ENCODE assay signal across 13 cellular contexts in the genomic region with DNA sequence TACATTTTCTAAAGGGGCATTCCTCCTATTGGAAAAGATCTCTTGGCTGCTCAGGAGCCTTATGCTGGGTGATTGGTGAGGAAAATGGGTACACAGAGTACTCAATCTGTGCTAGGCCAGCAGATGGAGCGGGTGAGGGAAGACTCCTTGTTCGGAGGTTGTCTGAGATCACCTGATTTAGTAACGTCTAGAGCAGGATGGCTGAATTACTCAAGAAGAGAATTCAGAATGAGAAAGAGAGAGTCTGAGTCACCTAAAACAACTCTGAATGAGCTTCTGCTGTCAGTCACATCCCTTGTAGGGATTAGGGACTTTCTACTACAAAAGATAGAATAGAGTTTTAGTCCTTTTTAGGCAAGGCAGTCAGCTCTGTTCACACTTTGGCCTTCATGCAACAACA. TPM values are rescaled to one million over a fixed set of nuclear protein-coding genes. Genes with fewer than 3 reads are reported as not detected.
DNase-seq lines count a peak whose midpoint lies in the region; ATAC-seq lines count a peak whose summit lies in the region.
"Had no signal": no experiment of that assay in that cellular context is flagged by ENCODE, and none has a peak within 500 bp of the region (broad histone marks: within the 10 kb centered on the region; RNA-seq: fewer than 3 reads in every experiment).

No MANE protein-coding gene starts in this region.

- CTCF ChIA-PET in activated CD8-positive, alpha-beta T cell treated with anti-CD3 and anti-CD28 coated beads, Interleukin-2, amount 10 ng/mL, durations not matched to agents 7 days and 5 days (lab: Charles Lee): no interaction called here

- H3K4me1 Mint-ChIP-seq in activated T-cell treated with anti-CD3 and anti-CD28 coated beads, Interleukin-2, amount 50 U/mL, for 4 hours (ENCODE audit: low read depth): peaks cover 17% of the 10 kb centered on the region
- peaks cover 17% of the 10 kb centered on the region for H3K4me1 Mint-ChIP-seq in activated CD8-positive, alpha-beta T cell treated with anti-CD3 and anti-CD28 coated beads, Interleukin-2, amount 10 ng/mL, durations not matched to agents 7 days and 5 days (ENCODE audit: low read depth)

- DNase-seq in activated T-cell treated with anti-CD3 and anti-CD28 coated beads, Interleukin-2, amount 50 U/mL, for 4 hours: no peak
- no peak for DNase-seq in activated T-cell treated with anti-CD3 and anti-CD28 coated beads, Interleukin-2, amount 50 U/mL, for 1 hour
- no peak for DNase-seq in activated CD8-positive, alpha-beta T cell treated with anti-CD3 and anti-CD28 coated beads, Interleukin-2, amount 10 ng/mL, durations not matched to agents 7 days and 5 days
- peak; percentile 55 for DNase-seq in renal cortical epithelial cell (ENCODE audit: low read depth)
- no peak for DNase-seq in T1000 (lab: John Stamatoyannopoulos, UW)
- DNase-seq: activated gamma-delta T cell; NCI-H2081; stimulated activated CD4-positive, alpha-beta T cell treated with anti-CD3 and anti-CD28 coated beads, Interleukin-12 subunit alpha, Interleukin-12 subunit beta, amount 100 ng/mL, for 4 hours had no signal

- POLR2A ChIA-PET in activated CD8-positive, alpha-beta T cell treated with anti-CD3 and anti-CD28 coated beads, Interleukin-2, amount 10 ng/mL, durations not matched to agents 7 days and 5 days (lab: Charles Lee): no interaction called here

- H3K27ac Mint-ChIP-seq in activated CD8-positive, alpha-beta T cell treated with anti-CD3 and anti-CD28 coated beads, Interleukin-2, amount 10 ng/mL, durations not matched to agents 7 days and 5 days: peak overlapping the region; percentile 56

- peak overlapping the region; percentile 40 for H3K4me3 Mint-ChIP-seq in activated T-cell treated with anti-CD3 and anti-CD28 coated beads, Interleukin-2, amount 50 U/mL, for 4 hours
- no peak overlapping the region for H3K4me3 Mint-ChIP-seq in activated CD8-positive, alpha-beta T cell treated with anti-CD3 and anti-CD28 coated beads, Interleukin-2, amount 10 ng/mL, durations not matched to agents 7 days and 5 days

- no peaks in the 10 kb centered on the region for H3K36me3 Mint-ChIP-seq in activated T-cell treated with anti-CD3 and anti-CD28 coated beads, Interleukin-2, amount 50 U/mL, for 4 hours (ENCODE audit: insufficient read depth)
- peaks cover 9% of the 10 kb centered on the region for H3K36me3 Mint-ChIP-seq in activated CD8-positive, alpha-beta T cell treated with anti-CD3 and anti-CD28 coated beads, Interleukin-2, amount 10 ng/mL, durations not matched to agents 7 days and 5 days (ENCODE audit: low read depth)

- ATAC-seq in activated T-cell treated with anti-CD3 and anti-CD28 coated beads, Interleukin-2, amount 50 U/mL, for 4 hours: peak in 1 of 2 donors; percentile 94
- ATAC-seq in HG03066 (IDR thresholded peaks at IDR 0.05; ENCODE audit: low read depth, unreplicated experiment) (peak; percentile 65), HG03342 (IDR thresholded peaks at IDR 0.05; ENCODE audit: unreplicated experiment) (no peak), GM21529 (IDR thresholded peaks at IDR 0.05; ENCODE audit: unreplicated experiment) (no peak)
- no peak for ATAC-seq in activated CD8-positive, alpha-beta T cell treated with anti-CD3 and anti-CD28 coated beads, Interleukin-2, amount 10 ng/mL, durations not matched to agents 7 days and 5 days
- ATAC-seq: esophagus mucosa, SK-N-SH treated with all-trans-retinoic acid at 6 μM for 48 hours had no signal

- H3K27me3 Mint-ChIP-seq in activated T-cell treated with anti-CD3 and anti-CD28 coated beads, Interleukin-2, amount 50 U/mL, for 4 hours (ENCODE audit: low read depth): no peaks in the 10 kb centered on the region
- H3K27me3 Mint-ChIP-seq in activated CD8-positive, alpha-beta T cell treated with anti-CD3 and anti-CD28 coated beads, Interleukin-2, amount 10 ng/mL, durations not matched to agents 7 days and 5 days (ENCODE audit: low read depth): no peaks in the 10 kb centered on the region

- peaks cover 3% of the 10 kb centered on the region for H3K9me3 Mint-ChIP-seq in activated T-cell treated with anti-CD3 and anti-CD28 coated beads, Interleukin-2, amount 50 U/mL, for 4 hours
- H3K9me3 Mint-ChIP-seq in activated CD8-positive, alpha-beta T cell treated with anti-CD3 and anti-CD28 coated beads, Interleukin-2, amount 10 ng/mL, durations not matched to agents 7 days and 5 days (ENCODE audit: insufficient read depth): peaks cover 5% of the 10 kb centered on the region

RNA-seq across cellular contexts. Expression of gene RPS4Y1, which starts 46.6 kb away (rescaled TPM):
- total RNA-seq in activated T-cell treated with anti-CD3 and anti-CD28 coated beads, Interleukin-2, amount 50 U/mL, for 4 hours: 100 to 1,000 TPM in 2 of 3 donors, under 1 TPM in 1; 0.58 to 425 (median 367) TPM
- total RNA-seq in activated CD8-positive, alpha-beta T cell treated with anti-CD3 and anti-CD28 coated beads, Interleukin-2, amount 10 ng/mL, durations not matched to agents 7 days and 5 days: 100 to 1,000 TPM; 270 to 275 TPM
- 0.20 and 252 TPM in 2 replicates for total RNA-seq in renal cortical epithelial cell
- total RNA-seq: esophagus mucosa had no signal

RNA-seq across cellular contexts. Expression of gene ZFY, which starts 47.2 kb away (rescaled TPM):
- 10 to 100 TPM in 2 of 3 donors, not detected in 1; 19.2 to 20.9 TPM for total RNA-seq in activated T-cell treated with anti-CD3 and anti-CD28 coated beads, Interleukin-2, amount 50 U/mL, for 4 hours
- 10 to 100 TPM; 12.7 to 14.7 TPM for total RNA-seq in activated CD8-positive, alpha-beta T cell treated with anti-CD3 and anti-CD28 coated beads, Interleukin-2, amount 10 ng/mL, durations not matched to agents 7 days and 5 days
- 14.9 TPM in 1 of 2 replicates, not detected in the other for total RNA-seq in renal cortical epithelial cell
- total RNA-seq: esophagus mucosa had no signal
